ENCODE assay signal across 1 cellular context in the genomic region with DNA sequence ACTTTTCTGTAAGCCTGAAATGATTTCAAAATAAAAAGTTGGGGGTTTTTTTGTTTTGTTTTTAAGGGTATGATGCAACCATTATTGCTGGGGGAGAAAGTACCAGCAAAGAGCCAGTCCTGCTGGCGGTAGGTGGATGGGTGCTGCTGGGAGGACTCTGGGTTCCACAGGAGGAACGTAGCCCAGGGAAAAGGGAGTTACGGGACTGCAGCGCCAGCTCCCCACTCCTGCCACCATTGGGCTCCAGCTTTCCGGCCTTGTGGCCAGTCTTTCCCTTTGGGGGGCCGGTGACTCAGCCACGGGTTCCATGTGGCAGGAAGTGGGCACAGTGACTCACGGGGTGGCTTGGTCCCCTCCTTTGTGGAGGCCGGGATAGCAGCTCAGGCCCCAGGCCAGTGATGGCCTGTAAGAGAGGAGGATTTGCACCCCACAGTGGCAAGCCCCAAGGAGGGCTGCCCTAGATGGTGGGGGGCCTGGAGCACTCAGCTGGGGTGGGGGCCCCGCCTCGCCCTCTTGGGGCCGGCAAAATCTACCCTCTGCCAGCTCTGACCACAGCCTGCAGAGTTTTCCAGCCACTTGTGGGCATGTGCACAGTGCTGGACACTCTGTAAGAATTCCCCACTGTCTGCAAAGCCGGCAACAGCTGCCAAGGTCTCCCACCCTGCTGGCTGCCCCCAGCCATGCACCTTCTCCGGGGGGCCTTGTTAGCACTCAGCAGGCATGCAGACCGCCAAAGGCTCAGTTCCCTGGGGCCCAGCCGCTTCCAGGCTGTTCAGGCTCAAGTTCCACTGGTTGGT.
TF ChIP-seq lines count a peak whose summit lies in the region.

No MANE protein-coding gene starts in this region.

TF ChIP-seq in H1, 55 proteins besides CTCF, POLR2A, EP300 and RAD21:
- TF ChIP-seq ASH2L (IDR thresholded peaks at IDR 0.05; ENCODE audit: low read length) (no peak), TAF7 (optimal IDR thresholded peaks at IDR 0.05; ENCODE audit: borderline replicate concordance, low read depth, low read length) (no peak), KDM5A (IDR thresholded peaks at IDR 0.05; ENCODE audit: low read length) (no peak), SIX5 (IDR thresholded peaks at IDR 0.05; ENCODE audit: low read depth, low read length) (no peak), CBX8 (IDR thresholded peaks at IDR 0.05; ENCODE audit: borderline replicate concordance, low read depth, low read length) (no peak), CREB1 (IDR thresholded peaks at IDR 0.05) (no peak), TAF1 (IDR thresholded peaks at IDR 0.05; ENCODE audit: low read depth, low read length) (no peak), SRF (IDR thresholded peaks at IDR 0.05; ENCODE audit: low read depth, low read length) (no peak), MAX (IDR thresholded peaks at IDR 0.05) (no peak), BCL11A (IDR thresholded peaks at IDR 0.05; ENCODE audit: low read depth in 2 of 2, low read length in 2 of 2) (no peak), RFX5 (IDR thresholded peaks at IDR 0.05; ENCODE audit: borderline replicate concordance, low read depth, low read length) (no peak)
- TF ChIP-seq, protein P1, sequence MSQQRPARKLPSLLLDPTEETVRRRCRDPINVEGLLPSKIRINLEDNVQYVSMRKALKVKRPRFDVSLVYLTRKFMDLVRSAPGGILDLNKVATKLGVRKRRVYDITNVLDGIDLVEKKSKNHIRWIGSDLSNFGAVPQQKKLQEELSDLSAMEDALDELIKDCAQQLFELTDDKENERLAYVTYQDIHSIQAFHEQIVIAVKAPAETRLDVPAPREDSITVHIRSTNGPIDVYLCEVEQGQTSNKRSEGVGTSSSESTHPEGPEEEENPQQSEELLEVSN (IDR thresholded peaks at IDR 0.05), result no peak
